Comparison of ENCODE assay signal across 7 cellular contexts in the genomic region with DNA sequence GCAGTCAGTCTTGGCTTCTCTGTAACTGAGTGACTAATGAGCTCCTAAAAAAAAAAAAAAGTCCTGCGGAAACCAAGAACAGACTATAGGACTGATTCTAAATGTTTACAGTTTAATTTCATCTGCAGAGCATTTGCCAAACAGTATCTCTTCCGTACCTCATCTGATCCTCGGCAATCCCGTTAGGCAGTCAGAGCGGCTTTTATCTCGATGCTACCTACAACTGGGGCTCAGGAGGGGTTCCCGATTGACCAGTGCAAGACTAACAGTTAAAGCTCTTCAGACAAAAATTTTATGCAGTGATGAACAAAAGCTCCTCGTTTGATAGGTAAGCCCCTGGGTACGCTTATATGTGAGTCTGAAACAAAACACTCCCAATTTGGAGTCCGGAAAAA. TPM values are rescaled to one million over a fixed set of nuclear protein-coding genes. Genes with fewer than 3 reads are reported as not detected.
A peak's percentile ranks its signal among the peaks of the same experiment; 100 is the strongest.
DNase-seq lines count a peak whose midpoint lies in the region; ATAC-seq and TF ChIP-seq lines count a peak whose summit lies in the region.

No MANE protein-coding gene starts in this region.

- POLR2A ChIA-PET in HCT116 (lab: Charles Lee) = interaction anchor here (1.4 to 1.6 kb wide), 2 partner anchors 16 to 173 kb away, joined by 3 to 12 read pairs; no protein-coding TSS in a partner anchor

- TF ChIP-seq CTCF in GM10266 (IDR thresholded peaks at IDR 0.05; ENCODE audit: control insufficient read depth, insufficient read depth, low read depth, missing control alignments) (no peak), HCT116 (IDR thresholded peaks at IDR 0.05 in 2 of 3, conservative IDR thresholded peaks at IDR 0.05 in 1 of 3; ENCODE audit: borderline replicate concordance in 1 of 3, insufficient read depth in 1 of 3, low read depth in 2 of 3, low read length in 2 of 3) (no peak), coronary artery (IDR thresholded peaks at IDR 0.05) (no peak)

- intact Hi-C loops in HCT116 (cut with micrococcal nuclease) = loop anchor here (5.0 to 10.0 kb wide), 2 partner anchors 173 to 390 kb away; no protein-coding TSS in a partner anchor

- no peaks in the 10 kb centered on the region for H3K9me2 ChIP-seq in HCT116 (ENCODE audit: insufficient read depth)

- CTCF ChIA-PET in HCT116 (lab: Charles Lee) = no interaction called here

- ATAC-seq in HCT116 = peak; percentile 2
- no peak for ATAC-seq in HG03571 (IDR thresholded peaks at IDR 0.05; ENCODE audit: unreplicated experiment)

- RAD21 ChIA-PET in HCT116 (lab: Charles Lee; ENCODE audit: low non-redundant PET in 1 of 2, low total read pairs in 2 of 2, uncharacterized antibody in 2 of 2, unreplicated experiment in 2 of 2) = no interaction called here

- no peaks in the 10 kb centered on the region for H4K20me1 ChIP-seq in HCT116 (ENCODE audit: insufficient read depth)

- no TSS peak for BruUV-seq in HCT116 (replicated peaks; lab: Mats Ljungman, UMichigan)

- H3K4me3 ChIP-seq in HCT116 (replicated peaks in 1 of 2; ENCODE audit: low read depth in 1 of 2, low read length in 2 of 2) (peak overlapping the region; percentile 78 to 81), coronary artery (peak overlapping the region; percentile 74)

- no peak for TF ChIP-seq RAD21 in HCT116 (IDR thresholded peaks at IDR 0.05; ENCODE audit: low read depth)

- H3K27ac ChIP-seq in HCT116 (ENCODE audit: low read depth, low read length) (peak overlapping the region; percentile 73), coronary artery (peak overlapping the region; percentile 80 to 87)

- peaks cover 96% of the 10 kb centered on the region for H3K79me2 ChIP-seq in HCT116 (ENCODE audit: insufficient read depth, low read length)

- H3K9ac ChIP-seq in HCT116 (ENCODE audit: low read length) = peak overlapping the region; percentile 84

- TF ChIP-seq POLR2A in HCT116 (IDR thresholded peaks at IDR 0.05; ENCODE audit: borderline replicate concordance, extremely low read depth, insufficient read depth, insufficient read length) = no peak

- H2AFZ ChIP-seq in HCT116 (ENCODE audit: low read depth, low read length, poor library complexity, severe bottlenecking) = no peak overlapping the region

- peak overlapping the region; percentile 77 for H3K4me2 ChIP-seq in HCT116 (ENCODE audit: low read length)

- H3K27me3 ChIP-seq in HCT116 (ENCODE audit: insufficient read depth, low read length) = no peaks in the 10 kb centered on the region

- no peaks in the 10 kb centered on the region for H3K9me3 ChIP-seq in HCT116 (ENCODE audit: control insufficient read depth in 1 of 2, insufficient read depth in 1 of 2, low read depth in 1 of 2, low read length in 2 of 2)

- H3K36me3 ChIP-seq in HCT116 (ENCODE audit: control insufficient read depth in 1 of 2, insufficient read depth in 2 of 2, low read length in 2 of 2) = no peaks in the 10 kb centered on the region

- DNase-seq in GM10266 (ENCODE audit: extremely low spot score) (peak; percentile 3), HCT116 (ENCODE audit: low read depth, low spot score) (no peak), coronary artery (ENCODE audit: low spot score) (peak; percentile 71), myocyte (ENCODE audit: low read depth) (peak; percentile 37), superior temporal gyrus (ENCODE audit: extremely low spot score) (no peak)

- peaks cover 23 to 38% of the 10 kb centered on the region in 2 experiments; a peak in 3 of 4 replicates for H3K4me1 ChIP-seq in HCT116 (ENCODE audit: control insufficient read depth in 1 of 2, insufficient read depth in 2 of 2, low read length in 2 of 2)

TF ChIP-seq in HCT116, 20 proteins besides CTCF, POLR2A, EP300 and RAD21:
- no peak for TF ChIP-seq ZFX (IDR thresholded peaks at IDR 0.05)
- TF ChIP-seq, protein P1, sequence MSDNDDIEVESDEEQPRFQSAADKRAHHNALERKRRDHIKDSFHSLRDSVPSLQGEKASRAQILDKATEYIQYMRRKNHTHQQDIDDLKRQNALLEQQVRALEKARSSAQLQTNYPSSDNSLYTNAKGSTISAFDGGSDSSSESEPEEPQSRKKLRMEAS (IDR thresholded peaks at IDR 0.05) = no peak
- TF ChIP-seq SP1 (IDR thresholded peaks at IDR 0.05; ENCODE audit: low read depth) = no peak
- no peak for TF ChIP-seq CBX3 (IDR thresholded peaks at IDR 0.05; ENCODE audit: low read depth)
- no peak for TF ChIP-seq YY1 (IDR thresholded peaks at IDR 0.05; ENCODE audit: extremely low read depth, insufficient replicate concordance, low read depth, low read length)
- no peak for TF ChIP-seq ZNF274 (IDR thresholded peaks at IDR 0.05; ENCODE audit: low read depth, low read length)
- TF ChIP-seq, protein P2, sequence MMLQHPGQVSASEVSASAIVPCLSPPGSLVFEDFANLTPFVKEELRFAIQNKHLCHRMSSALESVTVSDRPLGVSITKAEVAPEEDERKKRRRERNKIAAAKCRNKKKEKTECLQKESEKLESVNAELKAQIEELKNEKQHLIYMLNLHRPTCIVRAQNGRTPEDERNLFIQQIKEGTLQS (IDR thresholded peaks at IDR 0.05) = no peak
- no peak for TF ChIP-seq CEBPB (IDR thresholded peaks at IDR 0.05; ENCODE audit: low read depth)
- no peak for TF ChIP-seq EGR1 (IDR thresholded peaks at IDR 0.05; ENCODE audit: low read depth)
- no peak for TF ChIP-seq SRF (IDR thresholded peaks at IDR 0.05; ENCODE audit: low read depth)
- no peak for TF ChIP-seq SIN3A (IDR thresholded peaks at IDR 0.05; ENCODE audit: low read depth)
- no peak for TF ChIP-seq JUND (IDR thresholded peaks at IDR 0.05)
- no peak for TF ChIP-seq TCF7L2 (IDR thresholded peaks at IDR 0.05; ENCODE audit: borderline replicate concordance, extremely low read depth, insufficient read depth, insufficient read length)
- TF ChIP-seq ELF1 (IDR thresholded peaks at IDR 0.05; ENCODE audit: borderline replicate concordance, low read depth) = no peak
- no peak for TF ChIP-seq POLR2AphosphoS5 (IDR thresholded peaks at IDR 0.05; ENCODE audit: low read depth, low read length)

TF ChIP-seq in PFSK-1, 5 proteins besides CTCF, POLR2A, EP300 and RAD21:
- TF ChIP-seq POLR2AphosphoS5 (IDR thresholded peaks at IDR 0.05; ENCODE audit: low read depth, low read length) = no peak
- no peak for TF ChIP-seq FOXP2 (optimal IDR thresholded peaks at IDR 0.05; ENCODE audit: borderline replicate concordance, extremely low read depth, extremely low read length, insufficient read depth)
- no peak for TF ChIP-seq TAF1 (IDR thresholded peaks at IDR 0.05; ENCODE audit: borderline replicate concordance, insufficient read depth, low read length)
- peak; percentile 8; the same call in 1 of the 2 replicates for TF ChIP-seq SIN3A (IDR thresholded peaks at IDR 0.05; ENCODE audit: borderline replicate concordance, insufficient read depth, low read length)

RNA-seq across cellular contexts. Expression of a gene that starts 0.6 kb away (rescaled TPM):
- total RNA-seq in HCT116 (2021; ENCODE audit: unreplicated experiment) (50.7 TPM), myocyte (3.0 and 4.7 TPM in 2 replicates)
- polyA plus RNA-seq in HCT116 (2012) = 10.4 and 15.1 TPM in 2 replicates
- 2.5 TPM for polyA plus RNA-seq in PFSK-1 (2012; ENCODE audit: insufficient read length, low read depth)
- polyA plus RNA-seq in myocyte (2012) = 0.29 TPM

RNA-seq across cellular contexts. Expression of a gene that starts 0.9 kb away (rescaled TPM):
- total RNA-seq in HCT116 (2021; ENCODE audit: unreplicated experiment) = 25.3 TPM
- 5.7 and 7.2 TPM in 2 replicates for polyA plus RNA-seq in HCT116 (2012)
- 4.8 TPM for polyA plus RNA-seq in PFSK-1 (2012; ENCODE audit: insufficient read length, low read depth)
- total RNA-seq in myocyte = 19.0 and 20.6 TPM in 2 replicates
- polyA plus RNA-seq in myocyte (2012) = 4.6 TPM

Comparison
In these comparisons a context has a peak if more than half of its experiments do, and no peak if none do; other contexts are left out.
1. DNase-seq: peak in GM10266 (single experiment), coronary artery (single experiment) and myocyte (single experiment); none in HCT116 (single experiment) and superior temporal gyrus (single experiment).